1 cellular context compared by ENCODE assay signal in the genomic region with DNA sequence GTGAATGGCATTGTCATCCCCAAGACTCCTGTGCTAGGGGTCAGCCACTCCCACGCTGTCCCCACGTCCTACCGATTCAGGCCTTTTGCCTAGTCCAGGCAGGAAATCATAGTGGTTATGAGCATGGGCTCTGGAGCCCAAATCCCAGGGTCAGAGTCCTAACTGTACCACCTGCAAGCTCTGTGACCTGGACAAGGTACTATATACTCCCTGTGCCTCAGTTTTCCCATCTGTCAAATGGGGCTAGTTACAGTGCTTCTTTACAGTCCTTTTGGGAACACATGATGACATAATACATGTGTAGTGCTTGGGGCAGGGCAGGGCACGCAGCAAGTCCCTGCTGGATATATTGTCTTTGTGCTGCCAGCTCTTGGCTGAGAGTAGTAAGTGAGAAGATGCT.
TF ChIP-seq lines count a peak whose summit lies in the region.

No MANE protein-coding gene starts in this region.

TF ChIP-seq in K562, 482 proteins besides CTCF, POLR2A, EP300 and RAD21 (continued from another document):
- TF ChIP-seq, protein P1, sequence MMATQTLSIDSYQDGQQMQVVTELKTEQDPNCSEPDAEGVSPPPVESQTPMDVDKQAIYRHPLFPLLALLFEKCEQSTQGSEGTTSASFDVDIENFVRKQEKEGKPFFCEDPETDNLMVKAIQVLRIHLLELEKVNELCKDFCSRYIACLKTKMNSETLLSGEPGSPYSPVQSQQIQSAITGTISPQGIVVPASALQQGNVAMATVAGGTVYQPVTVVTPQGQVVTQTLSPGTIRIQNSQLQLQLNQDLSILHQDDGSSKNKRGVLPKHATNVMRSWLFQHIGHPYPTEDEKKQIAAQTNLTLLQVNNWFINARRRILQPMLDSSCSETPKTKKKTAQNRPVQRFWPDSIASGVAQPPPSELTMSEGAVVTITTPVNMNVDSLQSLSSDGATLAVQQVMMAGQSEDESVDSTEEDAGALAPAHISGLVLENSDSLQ (IDR thresholded peaks at IDR 0.05): no peak
- TF ChIP-seq KDM1A (IDR thresholded peaks at IDR 0.05): peak; percentile 48 to 51; a peak in 1 of 4 replicates
- TF ChIP-seq CBX1 (IDR thresholded peaks at IDR 0.05; ENCODE audit: low read depth): 0 out of 2 replicates have a peak, but pooled peaks have one; percentile 28
- no peak for TF ChIP-seq RBBP5 (IDR thresholded peaks at IDR 0.05; ENCODE audit: borderline replicate concordance, insufficient read depth, low read length, poor library complexity, severe bottlenecking)
- no peak for TF ChIP-seq FOXJ3 (CRISPR knock-in tag; IDR thresholded peaks at IDR 0.05)
- no peak for TF ChIP-seq HNRNPL (IDR thresholded peaks at IDR 0.05; ENCODE audit: low read depth, low read length)
- no peak for TF ChIP-seq TCFL5 (CRISPR knock-in tag; conservative IDR thresholded peaks at IDR 0.05)
- no peak for TF ChIP-seq ZNF551 (CRISPR knock-in tag; IDR thresholded peaks at IDR 0.05)
- TF ChIP-seq ZBTB43 (CRISPR knock-in tag; IDR thresholded peaks at IDR 0.05): no peak
- peak; percentile 67; the same call in 1 of the 2 replicates for TF ChIP-seq ADNP (tag; IDR thresholded peaks at IDR 0.05)
- TF ChIP-seq HMBOX1 (IDR thresholded peaks at IDR 0.05): no peak
- TF ChIP-seq MYC (IDR thresholded peaks at IDR 0.05; ENCODE audit: low read depth, low read length): no peak
- TF ChIP-seq MYC (CRISPR knock-in tag; IDR thresholded peaks at IDR 0.05; ENCODE audit: borderline replicate concordance, low read depth): no peak
- no peak for TF ChIP-seq TSHZ1 (CRISPR knock-in tag; IDR thresholded peaks at IDR 0.05)
- TF ChIP-seq ZNF140 (CRISPR knock-in tag; IDR thresholded peaks at IDR 0.05): no peak
- TF ChIP-seq ZNF41 (CRISPR knock-in tag; conservative IDR thresholded peaks at IDR 0.05): no peak
- no peak for TF ChIP-seq ZZZ3 (IDR thresholded peaks at IDR 0.05)
- no peak for TF ChIP-seq NR2F6 (CRISPR knock-in tag; IDR thresholded peaks at IDR 0.05)
- peak; percentile 70 for TF ChIP-seq BCOR (IDR thresholded peaks at IDR 0.05)
